8 cellular contexts compared by ENCODE assay signal in genomic region chr17:15683824-15684478, GRCh38. TPM values are rescaled to one million over a fixed set of nuclear protein-coding genes. Genes with fewer than 3 reads are reported as not detected.
DNase-seq lines count a peak whose midpoint lies in the region; ATAC-seq lines count a peak whose summit lies in the region.
"Not testable (repeated sequence)": the region's sequence is repeated elsewhere in the genome, so short reads cannot be mapped to it uniquely, and the experiment has no call there.

TRIM16 (minus strand) TSS chr17:15684311; CDS start chr17:15651609, 32,702 bp downstream.

- H3K36me3 Mint-ChIP-seq in dendritic cell treated with granulocyte-macrophage colony-stimulating factor and Interleukin-4, amounts not matched to agents 40 ng/mL and 50 ng/mL, for 4 days (ENCODE audit: low read depth), result not testable (repeated sequence)

- H3K4me1 Mint-ChIP-seq in dendritic cell treated with granulocyte-macrophage colony-stimulating factor and Interleukin-4, amounts not matched to agents 40 ng/mL and 50 ng/mL, for 4 days (ENCODE audit: low read depth), result peaks cover 15% of the 10 kb centered on the region

- peak; percentile 85 for ATAC-seq in GM19324 (IDR thresholded peaks at IDR 0.05; ENCODE audit: low FRiP score, unreplicated experiment)
- peak; percentile 97 for ATAC-seq in HG03432 (IDR thresholded peaks at IDR 0.05; ENCODE audit: unreplicated experiment)
- peak; percentile 98 for ATAC-seq in left lobe of liver

- peak within 1 kb of the TSS; percentile 89 for H3K4me3 Mint-ChIP-seq in dendritic cell treated with granulocyte-macrophage colony-stimulating factor and Interleukin-4, amounts not matched to agents 40 ng/mL and 50 ng/mL, for 4 days

- H3K27me3 Mint-ChIP-seq in dendritic cell treated with granulocyte-macrophage colony-stimulating factor and Interleukin-4, amounts not matched to agents 40 ng/mL and 50 ng/mL, for 4 days, result not testable (repeated sequence)

- DNase-seq in AG20443 (ENCODE audit: low spot score), result peak; percentile 78
- DNase-seq in NCI-H526 (lab: John Stamatoyannopoulos, UW), result peak; percentile 0 to 45
- peak; percentile 70 to 72 for DNase-seq in activated CD4-positive, alpha-beta T cell treated with anti-CD3 and anti-CD28 coated beads, Interleukin-2, amount 50 U/mL, for 24 hours (ENCODE audit: low read depth in 1 of 2, low spot score in 1 of 2)
- DNase-seq in left lobe of liver (ENCODE audit: low spot score), result peak; percentile 80
- DNase-seq in stimulated activated CD4-positive, alpha-beta T cell treated with anti-CD3 and anti-CD28 coated beads, Interleukin-1b, Interleukin-23, amount 100 ng/mL, for 24 hours (ENCODE audit: low read depth in 4 of 4, low spot score in 1 of 4), result peak; percentile 54 to 74 (median 62)

- H3K27ac Mint-ChIP-seq in dendritic cell treated with granulocyte-macrophage colony-stimulating factor and Interleukin-4, amounts not matched to agents 40 ng/mL and 50 ng/mL, for 4 days, result peak within 1 kb of the TSS; percentile 84

- not testable (repeated sequence) for H3K9me3 Mint-ChIP-seq in dendritic cell treated with granulocyte-macrophage colony-stimulating factor and Interleukin-4, amounts not matched to agents 40 ng/mL and 50 ng/mL, for 4 days

- intact Hi-C loops in dendritic cell treated with granulocyte-macrophage colony-stimulating factor and Interleukin-4, amounts not matched to agents 40 ng/mL and 50 ng/mL, for 4 days (cut with micrococcal nuclease), result not testable (repeated sequence)

RNA-seq across cellular contexts. Expression of gene TRIM16, which starts in this region (rescaled TPM):
- 7.0 TPM for total RNA-seq in left lobe of liver

Comparison
In these comparisons a context has a peak if more than half of its experiments do, and no peak if none do; other contexts are left out.
1. Peak in every context shown above with its lines: DNase-seq and ATAC-seq.
2. DNase-seq: peak in every context shown above with its lines; median percentile 80 in left lobe of liver; 78 in AG20443; 71 in activated CD4-positive, alpha-beta T cell treated with anti-CD3 and anti-CD28 coated beads, Interleukin-2, amount 50 U/mL, for 24 hours; 62 in stimulated activated CD4-positive, alpha-beta T cell treated with anti-CD3 and anti-CD28 coated beads, Interleukin-1b, Interleukin-23, amount 100 ng/mL, for 24 hours; 22 in NCI-H526.